1 cellular context compared by ENCODE assay signal in the genomic region with DNA sequence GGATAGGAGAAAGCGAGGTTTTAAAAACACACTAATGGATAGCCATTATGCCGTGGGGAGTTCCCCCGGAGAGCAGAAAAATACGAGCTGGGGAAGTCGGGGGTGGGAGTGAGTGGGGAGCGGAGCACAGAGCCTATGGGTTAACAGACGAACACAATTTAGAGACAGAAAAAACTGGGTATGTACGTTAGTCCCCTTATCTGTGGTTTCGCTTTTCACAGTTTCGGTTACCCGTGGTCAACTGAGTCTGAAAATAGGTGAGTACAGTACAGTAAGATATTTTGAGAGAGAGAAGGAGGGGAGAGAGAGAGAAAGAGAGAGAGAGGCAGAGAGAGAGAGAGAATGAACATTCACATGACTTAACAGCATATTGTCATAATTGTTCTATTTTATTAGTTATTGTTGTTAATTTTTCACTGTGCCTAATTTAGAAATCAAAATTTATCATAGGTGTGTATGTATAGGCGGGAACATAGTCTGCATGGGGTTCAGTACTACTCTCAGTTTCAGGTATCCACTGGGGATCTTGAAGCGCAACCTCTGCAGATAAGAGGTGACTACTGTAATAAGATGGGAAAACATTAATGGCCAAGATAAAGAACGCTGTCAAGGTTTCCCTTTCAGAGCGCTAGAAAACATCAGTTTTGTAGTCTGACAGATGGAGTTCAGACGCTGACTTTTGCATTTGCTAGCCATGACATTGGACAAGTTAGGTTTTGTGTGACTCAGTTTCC.
TF ChIP-seq lines count a peak whose summit lies in the region.

No MANE protein-coding gene starts in this region.

TF ChIP-seq in HepG2, 621 proteins besides CTCF, POLR2A, EP300 and RAD21 (continued from another document):
- TF ChIP-seq, protein P1, sequence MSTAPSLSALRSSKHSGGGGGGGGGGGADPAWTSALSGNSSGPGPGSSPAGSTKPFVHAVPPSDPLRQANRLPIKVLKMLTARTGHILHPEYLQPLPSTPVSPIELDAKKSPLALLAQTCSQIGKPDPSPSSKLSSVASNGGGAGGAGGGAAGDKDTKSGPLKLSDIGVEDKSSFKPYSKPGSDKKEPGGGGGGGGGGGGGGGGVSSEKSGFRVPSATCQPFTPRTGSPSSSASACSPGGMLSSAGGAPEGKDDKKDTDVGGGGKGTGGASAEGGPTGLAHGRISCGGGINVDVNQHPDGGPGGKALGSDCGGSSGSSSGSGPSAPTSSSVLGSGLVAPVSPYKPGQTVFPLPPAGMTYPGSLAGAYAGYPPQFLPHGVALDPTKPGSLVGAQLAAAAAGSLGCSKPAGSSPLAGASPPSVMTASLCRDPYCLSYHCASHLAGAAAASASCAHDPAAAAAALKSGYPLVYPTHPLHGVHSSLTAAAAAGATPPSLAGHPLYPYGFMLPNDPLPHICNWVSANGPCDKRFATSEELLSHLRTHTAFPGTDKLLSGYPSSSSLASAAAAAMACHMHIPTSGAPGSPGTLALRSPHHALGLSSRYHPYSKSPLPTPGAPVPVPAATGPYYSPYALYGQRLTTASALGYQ (CRISPR knock-in tag; IDR thresholded peaks at IDR 0.05), result no peak
- TF ChIP-seq, protein P2, sequence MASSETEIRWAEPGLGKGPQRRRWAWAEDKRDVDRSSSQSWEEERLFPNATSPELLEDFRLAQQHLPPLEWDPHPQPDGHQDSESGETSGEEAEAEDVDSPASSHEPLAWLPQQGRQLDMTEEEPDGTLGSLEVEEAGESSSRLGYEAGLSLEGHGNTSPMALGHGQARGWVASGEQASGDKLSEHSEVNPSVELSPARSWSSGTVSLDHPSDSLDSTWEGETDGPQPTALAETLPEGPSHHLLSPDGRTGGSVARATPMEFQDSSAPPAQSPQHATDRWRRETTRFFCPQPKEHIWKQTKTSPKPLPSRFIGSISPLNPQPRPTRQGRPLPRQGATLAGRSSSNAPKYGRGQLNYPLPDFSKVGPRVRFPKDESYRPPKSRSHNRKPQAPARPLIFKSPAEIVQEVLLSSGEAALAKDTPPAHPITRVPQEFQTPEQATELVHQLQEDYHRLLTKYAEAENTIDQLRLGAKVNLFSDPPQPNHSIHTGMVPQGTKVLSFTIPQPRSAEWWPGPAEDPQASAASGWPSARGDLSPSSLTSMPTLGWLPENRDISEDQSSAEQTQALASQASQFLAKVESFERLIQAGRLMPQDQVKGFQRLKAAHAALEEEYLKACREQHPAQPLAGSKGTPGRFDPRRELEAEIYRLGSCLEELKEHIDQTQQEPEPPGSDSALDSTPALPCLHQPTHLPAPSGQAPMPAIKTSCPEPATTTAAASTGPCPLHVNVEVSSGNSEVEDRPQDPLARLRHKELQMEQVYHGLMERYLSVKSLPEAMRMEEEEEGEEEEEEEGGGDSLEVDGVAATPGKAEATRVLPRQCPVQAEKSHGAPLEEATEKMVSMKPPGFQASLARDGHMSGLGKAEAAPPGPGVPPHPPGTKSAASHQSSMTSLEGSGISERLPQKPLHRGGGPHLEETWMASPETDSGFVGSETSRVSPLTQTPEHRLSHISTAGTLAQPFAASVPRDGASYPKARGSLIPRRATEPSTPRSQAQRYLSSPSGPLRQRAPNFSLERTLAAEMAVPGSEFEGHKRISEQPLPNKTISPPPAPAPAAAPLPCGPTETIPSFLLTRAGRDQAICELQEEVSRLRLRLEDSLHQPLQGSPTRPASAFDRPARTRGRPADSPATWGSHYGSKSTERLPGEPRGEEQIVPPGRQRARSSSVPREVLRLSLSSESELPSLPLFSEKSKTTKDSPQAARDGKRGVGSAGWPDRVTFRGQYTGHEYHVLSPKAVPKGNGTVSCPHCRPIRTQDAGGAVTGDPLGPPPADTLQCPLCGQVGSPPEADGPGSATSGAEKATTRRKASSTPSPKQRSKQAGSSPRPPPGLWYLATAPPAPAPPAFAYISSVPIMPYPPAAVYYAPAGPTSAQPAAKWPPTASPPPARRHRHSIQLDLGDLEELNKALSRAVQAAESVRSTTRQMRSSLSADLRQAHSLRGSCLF (CRISPR knock-in tag; IDR thresholded peaks at IDR 0.05; ENCODE audit: borderline replicate concordance), result no peak
- TF ChIP-seq DR1 (CRISPR knock-in tag; IDR thresholded peaks at IDR 0.05) (no peak), TCF7L2 (IDR thresholded peaks at IDR 0.05; ENCODE audit: low read depth, low read length) (no peak), GTF2F1 (IDR thresholded peaks at IDR 0.05; ENCODE audit: low read length) (no peak), RELA (CRISPR knock-in tag; IDR thresholded peaks at IDR 0.05) (no peak), XBP1 (CRISPR knock-in tag; IDR thresholded peaks at IDR 0.05) (no peak)
TF ChIP-seq in HepG2: peak in this region for 0.
